1 cellular context compared by ENCODE assay signal in genomic region chrX:1483843-1484637, GRCh38.
TF ChIP-seq lines count a peak whose summit lies in the region.

No MANE protein-coding gene starts in this region.

TF ChIP-seq in GM12878, 131 proteins besides CTCF, POLR2A, EP300 and RAD21 (continued from another document and continues in another):
- TF ChIP-seq USF2 (IDR thresholded peaks at IDR 0.05; ENCODE audit: borderline replicate concordance, low read depth, low read length) (peak; percentile 20; the same call in 1 of the 2 replicates), CHD1 (IDR thresholded peaks at IDR 0.05; ENCODE audit: low read depth, low read length) (no peak), RAD51 (IDR thresholded peaks at IDR 0.05) (peak; percentile 80), IKZF2 (IDR thresholded peaks at IDR 0.05) (peak; percentile 62 to 68), NRF1 (conservative IDR thresholded peaks at IDR 0.05; ENCODE audit: low read depth, low read length) (no peak), IRF5 (IDR thresholded peaks at IDR 0.05; ENCODE audit: borderline replicate concordance) (no peak), YY1 (IDR thresholded peaks at IDR 0.05; ENCODE audit: low read depth, low read length) (no peak), E4F1 (IDR thresholded peaks at IDR 0.05; ENCODE audit: borderline replicate concordance, partially characterized antibody) (no peak), RUNX3 (IDR thresholded peaks at IDR 0.05; ENCODE audit: low read length) (peak; percentile 26; the same call in 1 of the 2 replicates), RB1 (IDR thresholded peaks at IDR 0.05; ENCODE audit: borderline replicate concordance) (no peak), KLF5 (IDR thresholded peaks at IDR 0.05; ENCODE audit: partially characterized antibody) (peak; percentile 83), RELB (IDR thresholded peaks at IDR 0.05; ENCODE audit: low read depth) (peak; percentile 77), RCOR1 (conservative IDR thresholded peaks at IDR 0.05; ENCODE audit: low read depth, low read length) (0 out of 2 replicates have a peak, but pooled peaks have one; percentile 65), BRCA1 (IDR thresholded peaks at IDR 0.05; ENCODE audit: low read depth, low read length) (no peak), ETV6 (conservative IDR thresholded peaks at IDR 0.05 in 1 of 2, IDR thresholded peaks at IDR 0.05 in 1 of 2; ENCODE audit: borderline replicate concordance in 1 of 2, low read depth in 1 of 2) (no peak; a peak in 1 of 4 replicates), RELA (IDR thresholded peaks at IDR 0.05; ENCODE audit: borderline replicate concordance, partially characterized antibody) (no peak), REST (IDR thresholded peaks at IDR 0.05; ENCODE audit: low read depth, low read length) (no peak), ATF2 (IDR thresholded peaks at IDR 0.05; ENCODE audit: low read length) (peak; percentile 79), BACH1 (IDR thresholded peaks at IDR 0.05; ENCODE audit: borderline replicate concordance) (peak; percentile 15; the same call in 1 of the 2 replicates), NFIC (IDR thresholded peaks at IDR 0.05; ENCODE audit: low read depth, low read length) (peak; percentile 85), PAX5 (IDR thresholded peaks at IDR 0.05; ENCODE audit: borderline replicate concordance, low read depth, low read length) (peak; percentile 65; the same call in 1 of the 2 replicates), CBX3 (IDR thresholded peaks at IDR 0.05; ENCODE audit: borderline replicate concordance, low read depth) (no peak), ZBTB40 (IDR thresholded peaks at IDR 0.05; ENCODE audit: borderline replicate concordance) (no peak), JUNB (IDR thresholded peaks at IDR 0.05) (peak; percentile 36; the same call in 1 of the 2 replicates), GATAD2B (conservative IDR thresholded peaks at IDR 0.05; ENCODE audit: low read depth) (peak; percentile 45; the same call in 1 of the 2 replicates), BCL11A (IDR thresholded peaks at IDR 0.05; ENCODE audit: low read depth, low read length) (peak; percentile 55), MTA3 (IDR thresholded peaks at IDR 0.05; ENCODE audit: borderline replicate concordance, low read length) (peak; percentile 66; the same call in 1 of the 2 replicates), CUX1 (IDR thresholded peaks at IDR 0.05; ENCODE audit: insufficient replicate concordance, low read depth, low read length) (peak; percentile 68), ESRRA (IDR thresholded peaks at IDR 0.05; ENCODE audit: low read length) (no peak; the same call in 1 of the 2 replicates), HDGF (IDR thresholded peaks at IDR 0.05) (peak; percentile 42; the same call in 1 of the 2 replicates), TCF12 (IDR thresholded peaks at IDR 0.05; ENCODE audit: low read depth, low read length) (peak; percentile 54; the same call in 1 of the 2 replicates), CREB1 (IDR thresholded peaks at IDR 0.05; ENCODE audit: low read depth) (peak; percentile 82)
